Comparison of ENCODE assay signal across 17 cellular contexts in genomic region chr3:36693670-36694069, GRCh38.
A peak's percentile ranks its signal among the peaks of the same experiment; 100 is the strongest.
DNase-seq lines count a peak whose midpoint lies in the region; ATAC-seq and TF ChIP-seq lines count a peak whose summit lies in the region.
"Had no signal": no experiment of that assay in that cellular context is flagged by ENCODE, and none has a peak within 500 bp of the region (broad histone marks: within the 10 kb centered on the region; RNA-seq: fewer than 3 reads in every experiment).

No MANE protein-coding gene starts in this region.

- no peak for TF ChIP-seq CTCF in GM06990 (IDR thresholded peaks at IDR 0.05; ENCODE audit: insufficient read depth, low read length, poor library complexity, severe bottlenecking)

- H3K4me3 ChIP-seq in GM06990 (replicated peaks; ENCODE audit: low read depth, low read length): no peak overlapping the region
- H3K4me3 ChIP-seq: PC-9, thyroid gland had no signal

- no peak overlapping the region for H3K27ac Mint-ChIP-seq in activated naive CD4-positive, alpha-beta T cell treated with anti-CD3 and anti-CD28 coated beads, Interleukin-2, amount 50 U/mL, for 72 hours
- H3K27ac Mint-ChIP-seq: activated B cell treated with CpG ODN at 0.5 μM for 24 hours; CD4-positive, alpha-beta T cell had no signal

- H3K36me3 ChIP-seq in GM06990 (ENCODE audit: control insufficient read depth, insufficient read depth, low read length): no peaks in the 10 kb centered on the region
- H3K36me3 ChIP-seq: thyroid gland had no signal

- no peaks in the 10 kb centered on the region for H3K36me3 Mint-ChIP-seq in activated naive CD4-positive, alpha-beta T cell treated with anti-CD3 and anti-CD28 coated beads, Interleukin-2, amount 50 U/mL, for 72 hours

- DNase-seq in GM06990 (ENCODE audit: extremely low read depth, insufficient read length) (peak; percentile 43), foreskin melanocyte (no peak), mesenteric fat pad (ENCODE audit: low spot score) (no peak)
- DNase-seq in activated CD4-positive, alpha-beta T cell treated with anti-CD3 and anti-CD28 coated beads, Interleukin-2, amount 50 U/mL, for 48 hours: no peak
- no peak for DNase-seq in activated naive CD4-positive, alpha-beta T cell treated with anti-CD3 and anti-CD28 coated beads, Interleukin-2, amount 50 U/mL, for 72 hours (ENCODE audit: low spot score in 2 of 2)
- DNase-seq: activated B cell treated with CpG ODN at 0.5 μM for 24 hours; activated CD8-positive, alpha-beta memory T cell treated with anti-CD3 and anti-CD28 coated beads, Interleukin-2, amount 50 U/mL, for 4 hours; CD4-positive, alpha-beta T cell; IMR-90; NCI-H1417; NCI-H446; PC-9; posterior cingulate gyrus; thyroid gland had no signal

- H3K27me3 ChIP-seq in GM06990 (replicated peaks; ENCODE audit: control insufficient read depth, insufficient read depth, low read length): no peaks in the 10 kb centered on the region; the same call in 1 of the 2 replicates
- H3K27me3 ChIP-seq: thyroid gland had no signal

- no peaks in the 10 kb centered on the region for H3K9me3 Mint-ChIP-seq in activated naive CD4-positive, alpha-beta T cell treated with anti-CD3 and anti-CD28 coated beads, Interleukin-2, amount 50 U/mL, for 72 hours
- H3K9me3 Mint-ChIP-seq: activated B cell treated with CpG ODN at 0.5 μM for 24 hours; CD4-positive, alpha-beta T cell had no signal

- ATAC-seq in GM19025 (IDR thresholded peaks at IDR 0.05; ENCODE audit: low read depth, unreplicated experiment) (peak; percentile 71), HG02588 (IDR thresholded peaks at IDR 0.05; ENCODE audit: unreplicated experiment) (peak; percentile 62), HG03159 (IDR thresholded peaks at IDR 0.05; ENCODE audit: unreplicated experiment) (peak; percentile 56)
- ATAC-seq in activated naive CD4-positive, alpha-beta T cell treated with anti-CD3 and anti-CD28 coated beads, Interleukin-2, amount 50 U/mL, for 72 hours: no peak

Comparison
In these comparisons a context has a peak if more than half of its experiments do, and no peak if none do; other contexts are left out.
1. ATAC-seq: peak in GM19025 (single experiment), HG02588 (single experiment) and HG03159 (single experiment); none in activated naive CD4-positive, alpha-beta T cell treated with anti-CD3 and anti-CD28 coated beads, Interleukin-2, amount 50 U/mL, for 72 hours (0 of 2).